ENCODE assay signal across 1 cellular context in the genomic region with DNA sequence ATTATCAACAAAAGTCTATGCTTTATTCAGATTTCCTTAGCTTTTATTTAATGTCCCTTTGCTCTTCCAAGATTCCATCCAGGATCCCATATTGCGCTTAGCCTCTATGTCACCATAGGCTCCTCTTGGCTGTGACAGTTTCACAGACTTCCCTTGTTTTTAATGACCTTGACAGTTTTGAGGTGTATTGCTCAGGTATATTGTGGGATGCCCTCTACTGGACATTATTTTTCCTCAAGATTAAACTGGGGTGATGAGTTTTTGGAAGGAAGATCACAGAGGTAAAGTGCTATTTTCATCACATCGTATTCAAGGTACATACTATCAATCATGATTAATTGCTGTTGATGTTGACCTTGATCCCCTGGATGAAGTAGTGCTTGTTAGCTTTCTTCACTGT.
TF ChIP-seq lines count a peak whose summit lies in the region.

No MANE protein-coding gene starts in this region.

TF ChIP-seq in SK-N-SH, 30 proteins besides CTCF, POLR2A, EP300 and RAD21 (continued from another document):
- TF ChIP-seq, protein P1, sequence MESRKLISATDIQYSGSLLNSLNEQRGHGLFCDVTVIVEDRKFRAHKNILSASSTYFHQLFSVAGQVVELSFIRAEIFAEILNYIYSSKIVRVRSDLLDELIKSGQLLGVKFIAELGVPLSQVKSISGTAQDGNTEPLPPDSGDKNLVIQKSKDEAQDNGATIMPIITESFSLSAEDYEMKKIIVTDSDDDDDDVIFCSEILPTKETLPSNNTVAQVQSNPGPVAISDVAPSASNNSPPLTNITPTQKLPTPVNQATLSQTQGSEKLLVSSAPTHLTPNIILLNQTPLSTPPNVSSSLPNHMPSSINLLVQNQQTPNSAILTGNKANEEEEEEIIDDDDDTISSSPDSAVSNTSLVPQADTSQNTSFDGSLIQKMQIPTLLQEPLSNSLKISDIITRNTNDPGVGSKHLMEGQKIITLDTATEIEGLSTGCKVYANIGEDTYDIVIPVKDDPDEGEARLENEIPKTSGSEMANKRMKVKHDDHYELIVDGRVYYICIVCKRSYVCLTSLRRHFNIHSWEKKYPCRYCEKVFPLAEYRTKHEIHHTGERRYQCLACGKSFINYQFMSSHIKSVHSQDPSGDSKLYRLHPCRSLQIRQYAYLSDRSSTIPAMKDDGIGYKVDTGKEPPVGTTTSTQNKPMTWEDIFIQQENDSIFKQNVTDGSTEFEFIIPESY (IDR thresholded peaks at IDR 0.05; ENCODE audit: borderline replicate concordance, low read depth) = no peak
- TF ChIP-seq, protein P2, sequence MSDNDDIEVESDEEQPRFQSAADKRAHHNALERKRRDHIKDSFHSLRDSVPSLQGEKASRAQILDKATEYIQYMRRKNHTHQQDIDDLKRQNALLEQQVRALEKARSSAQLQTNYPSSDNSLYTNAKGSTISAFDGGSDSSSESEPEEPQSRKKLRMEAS (IDR thresholded peaks at IDR 0.05; ENCODE audit: low read depth) = no peak
- TF ChIP-seq, protein P3, sequence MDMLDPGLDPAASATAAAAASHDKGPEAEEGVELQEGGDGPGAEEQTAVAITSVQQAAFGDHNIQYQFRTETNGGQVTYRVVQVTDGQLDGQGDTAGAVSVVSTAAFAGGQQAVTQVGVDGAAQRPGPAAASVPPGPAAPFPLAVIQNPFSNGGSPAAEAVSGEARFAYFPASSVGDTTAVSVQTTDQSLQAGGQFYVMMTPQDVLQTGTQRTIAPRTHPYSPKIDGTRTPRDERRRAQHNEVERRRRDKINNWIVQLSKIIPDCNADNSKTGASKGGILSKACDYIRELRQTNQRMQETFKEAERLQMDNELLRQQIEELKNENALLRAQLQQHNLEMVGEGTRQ (IDR thresholded peaks at IDR 0.05; ENCODE audit: borderline replicate concordance, low read depth, low read length) = no peak
- TF ChIP-seq YY1 (IDR thresholded peaks at IDR 0.05; ENCODE audit: low read depth) (no peak), TCF12 (IDR thresholded peaks at IDR 0.05) (no peak), JUND (IDR thresholded peaks at IDR 0.05) (no peak), MEF2A (IDR thresholded peaks at IDR 0.05; ENCODE audit: borderline replicate concordance, low read depth) (no peak), MXI1 (IDR thresholded peaks at IDR 0.05; ENCODE audit: low read depth, low read length) (no peak), TAF1 (IDR thresholded peaks at IDR 0.05; ENCODE audit: borderline replicate concordance, low read depth, low read length) (no peak), TEAD4 (IDR thresholded peaks at IDR 0.05; ENCODE audit: borderline replicate concordance, insufficient read depth) (no peak), GABPA (IDR thresholded peaks at IDR 0.05; ENCODE audit: low read depth) (no peak), FOSL2 (IDR thresholded peaks at IDR 0.05; ENCODE audit: borderline replicate concordance, low read depth) (no peak)
- TF ChIP-seq, protein P4, sequence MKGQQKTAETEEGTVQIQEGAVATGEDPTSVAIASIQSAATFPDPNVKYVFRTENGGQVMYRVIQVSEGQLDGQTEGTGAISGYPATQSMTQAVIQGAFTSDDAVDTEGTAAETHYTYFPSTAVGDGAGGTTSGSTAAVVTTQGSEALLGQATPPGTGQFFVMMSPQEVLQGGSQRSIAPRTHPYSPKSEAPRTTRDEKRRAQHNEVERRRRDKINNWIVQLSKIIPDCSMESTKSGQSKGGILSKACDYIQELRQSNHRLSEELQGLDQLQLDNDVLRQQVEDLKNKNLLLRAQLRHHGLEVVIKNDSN (IDR thresholded peaks at IDR 0.05; ENCODE audit: borderline replicate concordance, low read depth) = no peak
